Comparison of ENCODE assay signal across 11 cellular contexts in genomic region chr17:82006468-82007227, GRCh38. TPM values are rescaled to one million over a fixed set of nuclear protein-coding genes. Genes with fewer than 3 reads are reported as not detected.
DNase-seq lines count a peak whose midpoint lies in the region; TF ChIP-seq lines count a peak whose summit lies in the region.
"Had no signal": no experiment of that assay in that cellular context is flagged by ENCODE, and none has a peak within 500 bp of the region (broad histone marks: within the 10 kb centered on the region; RNA-seq: fewer than 3 reads in every experiment).

No MANE protein-coding gene starts in this region.

- H3K27me3 ChIP-seq in skeletal muscle satellite cell (ENCODE audit: control insufficient read depth, insufficient read depth, low read length) (no peaks in the 10 kb centered on the region), testis (no peaks in the 10 kb centered on the region)

- H3K9ac ChIP-seq in skeletal muscle satellite cell (ENCODE audit: low read depth, low read length): no peak overlapping the region

- TF ChIP-seq POLR2A in testis (IDR thresholded peaks at IDR 0.05): no peak

- peak overlapping the region; percentile 40 for H3K4me2 ChIP-seq in skeletal muscle satellite cell (ENCODE audit: low read length)

- WGBS in testis, 2 donors: 77 to 86% methylated on average over 15 to 24 of the region's 24 CpGs

- no peak overlapping the region for H3K27ac ChIP-seq in testis
- H3K27ac ChIP-seq: skin epidermis had no signal

- H3K9me3 ChIP-seq in skeletal muscle satellite cell (replicated peaks; ENCODE audit: low read length) (no peaks in the 10 kb centered on the region), testis (no peaks in the 10 kb centered on the region)

- TF ChIP-seq CTCF in foreskin fibroblast (IDR thresholded peaks at IDR 0.05; ENCODE audit: low read depth, low read length) (no peak), testis (IDR thresholded peaks at IDR 0.05) (no peak)

- H3K36me3 ChIP-seq in skeletal muscle satellite cell (ENCODE audit: insufficient read depth, low read length) (no peaks in the 10 kb centered on the region), testis (ENCODE audit: low read depth, missing control alignments) (no peaks in the 10 kb centered on the region)

- intact Hi-C loops in testis (cut with DNase I; ENCODE audit: low total_unique reads): no loop called here

- H3K4me3 ChIP-seq in foreskin fibroblast (ENCODE audit: low read depth in 1 of 2, low read length in 2 of 2): no peak overlapping the region
- H3K4me3 ChIP-seq in skeletal muscle satellite cell (ENCODE audit: low read length): no peak overlapping the region
- H3K4me3 ChIP-seq in testis: no peak overlapping the region
- H3K4me3 ChIP-seq: skin epidermis had no signal

- H3K4me1 ChIP-seq in skeletal muscle satellite cell (ENCODE audit: control insufficient read depth, insufficient read depth, low read length) (peaks cover 52% of the 10 kb centered on the region), testis (no peaks in the 10 kb centered on the region)

- DNase-seq in GM03348 (ENCODE audit: low spot score) (peak; percentile 69), T1000 (lab: John Stamatoyannopoulos, UW) (peak; percentile 17), foreskin fibroblast (peak; percentile 41 to 76), testis (no peak), Kasumi-1 (lab: John Stamatoyannopoulos, UW) (no peak), NCI-H1048 (lab: John Stamatoyannopoulos, UW) (no peak)
- DNase-seq: activated CD4-positive, alpha-beta T cell treated with anti-CD3 and anti-CD28 coated beads for 36 hours; activated T-cell treated with anti-CD3 and anti-CD28 coated beads, Interleukin-2, amount 50 U/mL, for 72 hours; T-cell had no signal

RNA-seq across cellular contexts. Expression of gene CENPX, which starts 16.0 kb away (rescaled TPM):
- total RNA-seq in skeletal muscle satellite cell (2012; rRNA removed): 51.5 and 63.9 TPM in 2 replicates
- total RNA-seq in testis: 10 to 100 TPM; 43.5 to 51.8 TPM
- 43.0 TPM for polyA plus RNA-seq in testis (ENCODE audit: insufficient read depth, low read depth, low replicate concordance)

RNA-seq across cellular contexts. Expression of gene LRRC45, which starts 16.5 kb away (rescaled TPM):
- 8.6 and 13.5 TPM in 2 replicates for total RNA-seq in skeletal muscle satellite cell (2012; rRNA removed)
- 10 to 100 TPM; 10.7 to 12.8 TPM for total RNA-seq in testis
- 5.7 TPM for polyA plus RNA-seq in testis (ENCODE audit: insufficient read depth, low read depth, low replicate concordance)

RNA-seq across cellular contexts. Expression of gene RAC3, which starts 24.8 kb away (rescaled TPM):
- 9.6 and 15.5 TPM in 2 replicates for total RNA-seq in skeletal muscle satellite cell (2012; rRNA removed)
- 100 to 1,000 TPM in 1 of 2 donors, 10 to 100 TPM in 1; 74.3 to 102 TPM for total RNA-seq in testis
- 42.3 TPM for polyA plus RNA-seq in testis (ENCODE audit: insufficient read depth, low read depth, low replicate concordance)

RNA-seq across cellular contexts. Expression of gene ASPSCR1, which starts 29.2 kb away (rescaled TPM):
- total RNA-seq in skeletal muscle satellite cell (2012; rRNA removed): 21.4 and 34.2 TPM in 2 replicates
- 10 to 100 TPM; 46.2 to 49.7 TPM for total RNA-seq in testis
- 40.5 TPM for polyA plus RNA-seq in testis (ENCODE audit: insufficient read depth, low read depth, low replicate concordance)

RNA-seq across cellular contexts. Expression of gene DCXR, which starts 30.8 kb away (rescaled TPM):
- total RNA-seq in skeletal muscle satellite cell (2012; rRNA removed): 49.1 and 63.1 TPM in 2 replicates
- 100 to 1,000 TPM; 134 to 188 TPM for total RNA-seq in testis
- polyA plus RNA-seq in testis (ENCODE audit: insufficient read depth, low read depth, low replicate concordance): 109 TPM

Comparison
In these comparisons a context has a peak if more than half of its experiments do, and no peak if none do; other contexts are left out.
1. DNase-seq: peak in GM03348 (single experiment), T1000 (single experiment) and foreskin fibroblast (2 of 2); none in testis (single experiment), Kasumi-1 (0 of 2) and NCI-H1048 (single experiment).